ENCODE assay signal across 10 cellular contexts in the genomic region with DNA sequence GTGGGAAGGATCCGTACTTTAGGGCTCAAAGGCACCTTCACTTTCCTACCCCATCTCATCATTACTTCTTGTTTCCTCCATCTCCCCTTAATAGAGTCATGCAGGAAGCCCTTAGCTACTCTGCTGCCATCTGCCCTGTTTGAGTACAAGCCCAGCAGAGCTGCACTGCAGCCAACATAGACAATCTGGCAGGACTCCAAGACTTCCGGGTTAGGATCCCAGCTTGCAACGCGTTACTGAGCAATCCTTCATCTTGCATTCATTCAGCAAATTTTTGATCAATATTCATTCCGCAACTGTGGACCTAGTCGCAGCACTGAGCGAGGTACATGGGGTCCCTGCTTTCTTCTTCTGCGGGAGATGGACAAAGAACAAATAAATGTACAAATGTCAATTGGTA.
DNase-seq lines count a peak whose midpoint lies in the region; ATAC-seq and TF ChIP-seq lines count a peak whose summit lies in the region.
"Had no signal": no experiment of that assay in that cellular context is flagged by ENCODE, and none has a peak within 500 bp of the region (broad histone marks: within the 10 kb centered on the region; RNA-seq: fewer than 3 reads in every experiment).

No MANE protein-coding gene starts in this region.

- in situ Hi-C loops in G401 (cut with HindIII; ENCODE audit: low sequenced_read_pairs) = no loop called here

- H3K27ac Mint-ChIP-seq in progenitor cell of endocrine pancreas = peak overlapping the region; percentile 76

- H3K36me3 Mint-ChIP-seq in progenitor cell of endocrine pancreas (ENCODE audit: insufficient read depth) = no peaks in the 10 kb centered on the region

- peaks cover 8% of the 10 kb centered on the region for H3K9me3 Mint-ChIP-seq in progenitor cell of endocrine pancreas (ENCODE audit: low read depth)

- H3K4me1 Mint-ChIP-seq in progenitor cell of endocrine pancreas (ENCODE audit: low read depth) = peaks cover 3% of the 10 kb centered on the region

- H3K27me3 Mint-ChIP-seq in progenitor cell of endocrine pancreas = peaks cover 1% of the 10 kb centered on the region

- ATAC-seq in GM18867 (IDR thresholded peaks at IDR 0.05; ENCODE audit: unreplicated experiment) = no peak
- no peak for ATAC-seq in GM21423 (IDR thresholded peaks at IDR 0.05; ENCODE audit: unreplicated experiment)

- H3K4me3 Mint-ChIP-seq in progenitor cell of endocrine pancreas (ENCODE audit: low read depth) = no peak overlapping the region

- no peak for TF ChIP-seq CTCF in progenitor cell of endocrine pancreas (IDR thresholded peaks at IDR 0.05; ENCODE audit: unreplicated experiment)

- DNase-seq in G401 (ENCODE audit: low spot score) (peak; percentile 67), NCI-H2171 treated with DMSO at 0.1 percent for 48 hours (lab: John Stamatoyannopoulos, UW) (peak; percentile 84), dermis blood vessel endothelial cell (peak; percentile 76), progenitor cell of endocrine pancreas (ENCODE audit: low spot score, unreplicated experiment) (no peak), hepatic stellate cell (ENCODE audit: low spot score) (no peak), NCI-H526 treated with DMSO at 0.1 percent for 48 hours (lab: John Stamatoyannopoulos, UW) (no peak)
- DNase-seq: lower lobe of right lung, uterus had no signal

Comparison
In these comparisons a context has a peak if more than half of its experiments do, and no peak if none do; other contexts are left out.
1. DNase-seq: peak in G401 (single experiment), NCI-H2171 treated with DMSO at 0.1 percent for 48 hours (single experiment) and dermis blood vessel endothelial cell (single experiment); none in progenitor cell of endocrine pancreas (single experiment), hepatic stellate cell (single experiment) and NCI-H526 treated with DMSO at 0.1 percent for 48 hours (single experiment).